In the genomic region with DNA sequence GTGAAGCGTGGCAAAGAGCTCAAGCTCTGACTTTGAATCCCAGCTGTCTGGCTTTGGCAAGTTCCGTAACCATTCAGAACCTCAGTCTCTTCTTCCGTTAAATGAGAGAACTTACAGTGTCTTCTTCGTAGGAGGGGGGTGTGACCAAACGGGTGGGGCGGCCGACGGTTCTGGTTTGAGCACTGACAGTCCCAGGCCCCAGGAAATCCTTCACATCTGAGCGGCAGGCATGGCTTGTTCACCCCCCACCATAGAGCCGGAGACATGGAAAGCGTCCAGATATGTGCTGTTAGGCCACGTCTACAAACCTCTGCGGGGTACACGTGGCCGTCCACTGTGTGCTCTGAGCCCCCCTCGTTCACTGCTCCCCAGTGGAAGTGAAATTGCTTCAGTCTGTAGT, we compare ENCODE assay signal across 3 cellular contexts. TPM values are rescaled to one million over a fixed set of nuclear protein-coding genes. Genes with fewer than 3 reads are reported as not detected.
"Had no signal": no experiment of that assay in that cellular context is flagged by ENCODE, and none has a peak within 500 bp of the region (broad histone marks: within the 10 kb centered on the region; RNA-seq: fewer than 3 reads in every experiment).

No MANE protein-coding gene starts in this region.

RNA-seq across cellular contexts. Expression of a gene that starts 27.1 kb away (rescaled TPM):
- total RNA-seq: osteocyte, pulmonary artery endothelial cell, smooth muscle cell had no signal
- polyA plus RNA-seq: smooth muscle cell had no signal
